ENCODE assay signal across 21 cellular contexts in genomic region chr15:99344639-99345038, GRCh38.
A peak's percentile ranks its signal among the peaks of the same experiment; 100 is the strongest.
DNase-seq lines count a peak whose midpoint lies in the region; ATAC-seq lines count a peak whose summit lies in the region.
"Had no signal": no experiment of that assay in that cellular context is flagged by ENCODE, and none has a peak within 500 bp of the region (broad histone marks: within the 10 kb centered on the region; RNA-seq: fewer than 3 reads in every experiment).

No MANE protein-coding gene starts in this region.

- no peaks in the 10 kb centered on the region for H3K27me3 Mint-ChIP-seq in activated T-cell treated with anti-CD3 and anti-CD28 coated beads, Interleukin-2, amount 50 U/mL, for 72 hours (ENCODE audit: low read depth)
- H3K27me3 Mint-ChIP-seq in stimulated activated memory B cell treated with anti-CD40 and anti-IgM and Interleukin-4, amounts not matched to agents 10 μg/mL and 1 μg/mL and 100 μg/mL, for 72 hours, result no peaks in the 10 kb centered on the region
- H3K27me3 Mint-ChIP-seq: brain had no signal

- DNase-seq in activated T-cell treated with anti-CD3 and anti-CD28 coated beads, Interleukin-2, amount 50 U/mL, for 72 hours, result no peak
- DNase-seq in activated T-cell treated with anti-CD3 and anti-CD28 coated beads, Interleukin-2, amount 50 U/mL, for 1 hour, result no peak
- DNase-seq in MV-4-11 (lab: John Stamatoyannopoulos, UW) (peak; percentile 3), posterior cingulate gyrus (no peak), HuH-7.5 (ENCODE audit: low spot score) (no peak)
- DNase-seq: activated gamma-delta T cell treated with Interleukin-2 at 50 U/mL for 16 hours; adrenal gland; DMS79; effector CD4-positive, alpha-beta T cell; head of caudate nucleus; kidney glomerular epithelial cell; NCI-H1105; NCI-H2029; OCI-M1; sigmoid colon; upper lobe of right lung had no signal

- peak; percentile 28 to 31 for ATAC-seq in activated T-cell treated with anti-CD3 and anti-CD28 coated beads, Interleukin-2, amount 50 U/mL, for 72 hours (replicated peaks in 1 of 2)
- peak; percentile 47 for ATAC-seq in GM18870 (IDR thresholded peaks at IDR 0.05; ENCODE audit: unreplicated experiment)
- peak; percentile 71 for ATAC-seq in stimulated activated memory B cell treated with anti-CD40 and anti-IgM and Interleukin-4, amounts not matched to agents 10 μg/mL and 1 μg/mL and 100 μg/mL, for 72 hours
- ATAC-seq in GM19328 (IDR thresholded peaks at IDR 0.05; ENCODE audit: unreplicated experiment), result no peak

- no peaks in the 10 kb centered on the region for H3K9me3 Mint-ChIP-seq in activated T-cell treated with anti-CD3 and anti-CD28 coated beads, Interleukin-2, amount 50 U/mL, for 72 hours
- peaks cover 5% of the 10 kb centered on the region for H3K9me3 Mint-ChIP-seq in stimulated activated memory B cell treated with anti-CD40 and anti-IgM and Interleukin-4, amounts not matched to agents 10 μg/mL and 1 μg/mL and 100 μg/mL, for 72 hours

- H3K27ac Mint-ChIP-seq in activated T-cell treated with anti-CD3 and anti-CD28 coated beads, Interleukin-2, amount 50 U/mL, for 72 hours, result no peak overlapping the region
- no peak overlapping the region for H3K27ac Mint-ChIP-seq in stimulated activated memory B cell treated with anti-CD40 and anti-IgM and Interleukin-4, amounts not matched to agents 10 μg/mL and 1 μg/mL and 100 μg/mL, for 72 hours

- no peak overlapping the region for H3K4me3 Mint-ChIP-seq in activated T-cell treated with anti-CD3 and anti-CD28 coated beads, Interleukin-2, amount 50 U/mL, for 72 hours
- H3K4me3 Mint-ChIP-seq in stimulated activated memory B cell treated with anti-CD40 and anti-IgM and Interleukin-4, amounts not matched to agents 10 μg/mL and 1 μg/mL and 100 μg/mL, for 72 hours, result no peak overlapping the region
- H3K4me3 Mint-ChIP-seq: brain, neural crest cell had no signal

- intact Hi-C loops in posterior cingulate gyrus (cut with DNase I), result no loop called here

- peaks cover 21% of the 10 kb centered on the region for H3K4me1 Mint-ChIP-seq in activated T-cell treated with anti-CD3 and anti-CD28 coated beads, Interleukin-2, amount 50 U/mL, for 72 hours (ENCODE audit: low read depth)
- H3K4me1 Mint-ChIP-seq in stimulated activated memory B cell treated with anti-CD40 and anti-IgM and Interleukin-4, amounts not matched to agents 10 μg/mL and 1 μg/mL and 100 μg/mL, for 72 hours, result peaks cover 45% of the 10 kb centered on the region

- peaks cover 0 to 4% of the 10 kb centered on the region in 2 donors for H3K36me3 Mint-ChIP-seq in activated T-cell treated with anti-CD3 and anti-CD28 coated beads, Interleukin-2, amount 50 U/mL, for 72 hours (ENCODE audit: insufficient read depth in 2 of 2)
- peaks cover 13% of the 10 kb centered on the region for H3K36me3 Mint-ChIP-seq in stimulated activated memory B cell treated with anti-CD40 and anti-IgM and Interleukin-4, amounts not matched to agents 10 μg/mL and 1 μg/mL and 100 μg/mL, for 72 hours
